8 cellular contexts compared by ENCODE assay signal in genomic region chr3:50971487-50971924, GRCh38.
DNase-seq lines count a peak whose midpoint lies in the region; ATAC-seq and TF ChIP-seq lines count a peak whose summit lies in the region.

No MANE protein-coding gene starts in this region.

- TF ChIP-seq POLR2A in testis (IDR thresholded peaks at IDR 0.05) (no peak), uterus (IDR thresholded peaks at IDR 0.05) (no peak)

- intact Hi-C loops in mucosa of descending colon (cut with DNase I, micrococcal nuclease): no loop called here
- intact Hi-C loops in testis (cut with DNase I; ENCODE audit: low total_unique reads): no loop called here
- intact Hi-C loops in uterus (cut with DNase I; ENCODE audit: low total_unique reads): no loop called here

- DNase-seq in Daoy (ENCODE audit: low read depth) (peak; percentile 23), H7 (peak; percentile 41), NCI-H2029 treated with DMSO at 0.1 percent for 48 hours (lab: John Stamatoyannopoulos, UW) (peak; percentile 50), dedifferentiated amniotic fluid mesenchymal stem cell (ENCODE audit: extremely low spot score) (peak; percentile 17), mucosa of descending colon (peak in 1 of 3 donors; percentile 50), testis (peak; percentile 54), uterus (no peak)

- H3K27me3 ChIP-seq in H7 (ENCODE audit: control insufficient read depth, insufficient read depth, low read length) (no peaks in the 10 kb centered on the region), testis (no peaks in the 10 kb centered on the region), uterus (no peaks in the 10 kb centered on the region)

- H3K27ac ChIP-seq in VCaP: no peak overlapping the region
- H3K27ac ChIP-seq in testis: no peak overlapping the region
- no peak overlapping the region for H3K27ac ChIP-seq in uterus

- H3K9me3 ChIP-seq in mucosa of descending colon (no peaks in the 10 kb centered on the region), testis (no peaks in the 10 kb centered on the region), uterus (peaks cover 0 to 4% of the 10 kb centered on the region in 2 donors)

- H3K36me3 ChIP-seq in H7 (replicated peaks; ENCODE audit: control insufficient read depth, insufficient read depth, low read length): no peaks in the 10 kb centered on the region
- H3K36me3 ChIP-seq in mucosa of descending colon (ENCODE audit: low read depth): no peaks in the 10 kb centered on the region
- no peaks in the 10 kb centered on the region for H3K36me3 ChIP-seq in testis (ENCODE audit: low read depth, missing control alignments)
- H3K36me3 ChIP-seq in uterus: no peaks in the 10 kb centered on the region

- peak; percentile 98 for TF ChIP-seq CTCF in VCaP (conservative IDR thresholded peaks at IDR 0.05)
- TF ChIP-seq CTCF in mucosa of descending colon (IDR thresholded peaks at IDR 0.05): peak; percentile 78
- peak; percentile 24 to 68 (median 36) for TF ChIP-seq CTCF in testis (IDR thresholded peaks at IDR 0.05)
- TF ChIP-seq CTCF in uterus (IDR thresholded peaks at IDR 0.05): peak in 2 of 4 experiments; percentile 33 to 34

- WGBS in testis, 2 donors: 43 to 71% methylated on average over 3 of the region's 3 CpGs

- H3K4me1 ChIP-seq in mucosa of descending colon (ENCODE audit: low read depth) (no peaks in the 10 kb centered on the region), testis (no peaks in the 10 kb centered on the region), uterus (no peaks in the 10 kb centered on the region)

- H3K4me3 ChIP-seq in H7 (ENCODE audit: insufficient read depth, low read depth, low read length) (no peak overlapping the region), mucosa of descending colon (no peak overlapping the region), testis (no peak overlapping the region), uterus (no peak overlapping the region)

- ATAC-seq in mucosa of descending colon: peak; percentile 99

Comparison
In these comparisons a context has a peak if more than half of its experiments do, and no peak if none do; other contexts are left out.
1. DNase-seq: peak in Daoy (single experiment), H7 (single experiment), NCI-H2029 treated with DMSO at 0.1 percent for 48 hours (single experiment), dedifferentiated amniotic fluid mesenchymal stem cell (single experiment) and testis (single experiment); none in uterus (0 of 2).